Comparison of ENCODE assay signal across 9 cellular contexts in genomic region chr9:69925452-69925851, GRCh38.
"Had no signal": no experiment of that assay in that cellular context is flagged by ENCODE, and none has a peak within 500 bp of the region (broad histone marks: within the 10 kb centered on the region; RNA-seq: fewer than 3 reads in every experiment).

No MANE protein-coding gene starts in this region.

- H3K4me2 ChIP-seq: GM23338 had no signal

- ATAC-seq: GM23338, K562 had no signal

- H2AFZ ChIP-seq: GM23338 had no signal

- FAIRE-seq: H1, H54, HTR-8/SVneo, K562 had no signal

- H3K4me3 ChIP-seq: GM23338, K562 had no signal

- DNase-seq: H9, HCEC 1CT, IMR-90, KG1 had no signal
